In genomic region chr1:154427173-154428139, GRCh38 we compare ENCODE assay signal across 9 cellular contexts. TPM values are rescaled to one million over a fixed set of nuclear protein-coding genes. Genes with fewer than 3 reads are reported as not detected.
A peak's percentile ranks its signal among the peaks of the same experiment; 100 is the strongest.
DNase-seq lines count a peak whose midpoint lies in the region; ATAC-seq, FAIRE-seq and TF ChIP-seq lines count a peak whose summit lies in the region.
"Had no signal": no experiment of that assay in that cellular context is flagged by ENCODE, and none has a peak within 500 bp of the region (broad histone marks: within the 10 kb centered on the region; RNA-seq: fewer than 3 reads in every experiment).

No MANE protein-coding gene starts in this region.

- H3K79me2 ChIP-seq in K562 (ENCODE audit: control insufficient read depth, insufficient read depth, low read length): no peaks in the 10 kb centered on the region

- no peak overlapping the region for H2AFZ ChIP-seq in K562 (ENCODE audit: low read depth, low read length)

- no peak overlapping the region for H3K27ac ChIP-seq in K562 (ENCODE audit: extremely low read depth, low read depth, low read length)

- intact Hi-C loops in K562 (cut with micrococcal nuclease): no loop called here

- no peaks in the 10 kb centered on the region for H3K9me1 ChIP-seq in K562 (ENCODE audit: control insufficient read depth, insufficient read depth, low read length)

- no peak for FAIRE-seq in K562 (lab: Jason Lieb, UNC)

- no peaks in the 10 kb centered on the region for H3K9me3 ChIP-seq in K562 (replicated peaks; ENCODE audit: control insufficient read depth, insufficient read depth, low read depth, low read length)

- BruUV-seq in K562 (replicated peaks; lab: Mats Ljungman, UMichigan): no TSS peak

- no peaks in the 10 kb centered on the region for H3K36me3 ChIP-seq in K562 (ENCODE audit: control insufficient read depth, insufficient read depth, low read length)

- ATAC-seq in K562: no peak
- ATAC-seq in GM18498 (IDR thresholded peaks at IDR 0.05; ENCODE audit: unreplicated experiment): no peak
- ATAC-seq: activated T-cell treated with anti-CD3 and anti-CD28 coated beads, Interleukin-2, amount 50 U/mL, for 72 hours had no signal

- no peak for TF ChIP-seq POLR2A in K562 (conservative IDR thresholded peaks at IDR 0.05)

- no peaks in the 10 kb centered on the region for H4K20me1 ChIP-seq in K562 (replicated peaks; ENCODE audit: control insufficient read depth, insufficient read depth, low read length)

- CTCF ChIA-PET in K562 (lab: Yijun Ruan, JAX; ENCODE audit: low intra/inter-chr PET ratio): no interaction called here

- TF ChIP-seq CTCF in K562 (IDR thresholded peaks at IDR 0.05 in 2 of 3, conservative IDR thresholded peaks at IDR 0.05 in 1 of 3; ENCODE audit: insufficient read depth in 2 of 3, low read depth in 1 of 3, low read length in 3 of 3) (no peak), GM10266 (IDR thresholded peaks at IDR 0.05; ENCODE audit: control insufficient read depth, insufficient read depth, low read depth, missing control alignments) (no peak)

- H3K27me3 ChIP-seq in K562 (ENCODE audit: control insufficient read depth in 2 of 2, insufficient read depth in 2 of 2, low read length in 2 of 2): peaks cover 20 to 47% of the 10 kb centered on the region in 2 experiments; a peak in 4 of 5 replicates

- no peak overlapping the region for H3K9ac ChIP-seq in K562 (ENCODE audit: insufficient read depth in 1 of 2, low read depth in 2 of 2, low read length in 2 of 2)

- WGBS in K562 (ENCODE audit: insufficient coverage, low coverage, missing lambda C conversion rate): 10% methylated on average over 8 of the region's 8 CpGs

- DNase-seq in M059J (ENCODE audit: low read depth) (peak; percentile 50), K562 (ENCODE audit: extremely low read depth in 1 of 4, low spot score in 3 of 4) (no peak), iris pigment epithelial cell (ENCODE audit: low read depth) (peak; percentile 65), skeletal muscle cell (ENCODE audit: low read depth) (peak; percentile 78), GOT3 (lab: John Stamatoyannopoulos, UW) (no peak), GM10266 (ENCODE audit: extremely low spot score) (no peak)
- no peak for DNase-seq in activated effector memory CD4-positive, alpha-beta T cell treated with anti-CD3 and anti-CD28 coated beads, Interleukin-2, amount 50 U/mL, for 16 hours
- DNase-seq: activated T-cell treated with anti-CD3 and anti-CD28 coated beads, Interleukin-2, amount 50 U/mL, for 72 hours had no signal

- H3K4me3 ChIP-seq in K562 (no peak overlapping the region), skeletal muscle cell (ENCODE audit: low read depth, low read length) (no peak overlapping the region)

- no peak overlapping the region for H3K4me2 ChIP-seq in K562 (ENCODE audit: insufficient read depth, low read length)

- peaks cover 3 to 8% of the 10 kb centered on the region in 2 experiments; a peak in 3 of 5 replicates for H3K4me1 ChIP-seq in K562 (replicated peaks in 1 of 2; ENCODE audit: control insufficient read depth in 2 of 2, insufficient read depth in 2 of 2, low read length in 2 of 2)

- POLR2A ChIA-PET in K562 (lab: Yijun Ruan, JAX): interaction anchor here (0.6 to 1.4 kb wide), 7 partner anchors 11 to 73 kb away, joined by 3 to 4 read pairs (median 3); no protein-coding TSS in a partner anchor

- in situ Hi-C loops in K562 (cut with MboI): no loop called here

- no peak for TF ChIP-seq EP300 in K562 (IDR thresholded peaks at IDR 0.05; ENCODE audit: low read length)

- TF ChIP-seq RAD21 in K562 (CRISPR knock-in tag; conservative IDR thresholded peaks at IDR 0.05 in 1 of 2, IDR thresholded peaks at IDR 0.05 in 1 of 2): no peak

TF ChIP-seq in K562, 482 proteins besides CTCF, POLR2A, EP300 and RAD21:
- TF ChIP-seq STAT5B (CRISPR knock-in tag; IDR thresholded peaks at IDR 0.05) (no peak), FOXK2 (conservative IDR thresholded peaks at IDR 0.05 in 1 of 2, IDR thresholded peaks at IDR 0.05 in 1 of 2; ENCODE audit: low read depth in 2 of 2) (no peak), NFIC (IDR thresholded peaks at IDR 0.05) (0 out of 2 replicates have a peak, but pooled peaks have one; percentile 24)

RNA-seq across cellular contexts. Expression of gene IL6R, which starts 22.3 kb away (rescaled TPM):
- total RNA-seq in M059J (2014; rRNA removed; shearing (Covaris generic)): 2.3 and 3.8 TPM in 2 replicates
- total RNA-seq in K562 (2011; cell fraction: chromatin; rRNA removed; ENCODE audit: low replicate concordance): 2.6 TPM in 1 of 2 replicates, not detected in the other
- total RNA-seq in K562 (2011; cell fraction: nucleolus; rRNA removed): 0.79 and 1.0 TPM in 2 replicates
- 0.59 and 2.0 TPM in 2 replicates for total RNA-seq in K562 (2011; cell fraction: nucleoplasm; rRNA removed)
- total RNA-seq in K562 (2014; rRNA removed) (0.05 and 0.37 TPM in 2 replicates), K562 (2014; rRNA removed; fragmentation: Illumina TruSeq; extraction: Trizol) (0.03 and 0.11 TPM in 2 replicates), K562 (2015; rRNA removed; fragmentation: Illumina TruSeq; extraction: Trizol) (0.07 and 0.19 TPM in 2 replicates), K562 (2021) (0.24 and 0.47 TPM in 2 replicates)
- polyA plus RNA-seq in K562 (2011; rRNA removed) (0.25 and 0.83 TPM in 2 replicates), K562 (2014; fragmentation: Illumina TruSeq; extraction: Trizol) (0.09 and 0.40 TPM in 2 replicates), K562 (2014; fragmentation: Nextera tagmentation; extraction: Ambion mirVana) (not detected), K562 (2014; rRNA removed) (0.03 and 1.1 TPM in 2 replicates)
- polyA plus RNA-seq in K562 (2011; cell fraction: cytosol; rRNA removed): 0.43 and 0.70 TPM in 2 replicates
- 0.10 and 0.21 TPM in 2 replicates for polyA plus RNA-seq in K562 (2011; cell fraction: nucleus; rRNA removed)
- polyA plus RNA-seq in K562 (2012): 0.21 and 0.37 TPM in 2 replicates
- 0.25 and 0.42 TPM in 2 replicates for polyA minus RNA-seq in K562 (2011; rRNA and poly(A)+ RNA removed)
- polyA minus RNA-seq in K562 (2011; cell fraction: cytosol; rRNA and poly(A)+ RNA removed): not detected in 2 replicates
- 0.56 TPM in 1 of 2 replicates, not detected in the other for polyA minus RNA-seq in K562 (2011; cell fraction: nucleus; rRNA and poly(A)+ RNA removed)

Comparison
In these comparisons a context has a peak if more than half of its experiments do, and no peak if none do; other contexts are left out.
1. DNase-seq: peak in M059J (single experiment), iris pigment epithelial cell (single experiment) and skeletal muscle cell (single experiment); none in K562 (0 of 4), GOT3 (single experiment), GM10266 (single experiment) and activated effector memory CD4-positive, alpha-beta T cell treated with anti-CD3 and anti-CD28 coated beads, Interleukin-2, amount 50 U/mL, for 16 hours (single experiment).